18 cellular contexts compared by ENCODE assay signal in genomic region chr6:157867981-157868380, GRCh38. TPM values are rescaled to one million over a fixed set of nuclear protein-coding genes. Genes with fewer than 3 reads are reported as not detected.
DNase-seq lines count a peak whose midpoint lies in the region; ATAC-seq, FAIRE-seq and TF ChIP-seq lines count a peak whose summit lies in the region.
"Had no signal": no experiment of that assay in that cellular context is flagged by ENCODE, and none has a peak within 500 bp of the region (broad histone marks: within the 10 kb centered on the region; RNA-seq: fewer than 3 reads in every experiment).

No MANE protein-coding gene starts in this region.

- peak overlapping the region; percentile 39 for H3K4me2 ChIP-seq in GM23248 (ENCODE audit: unreplicated experiment)
- no peak overlapping the region for H3K4me2 ChIP-seq in HepG2 (ENCODE audit: low read depth, low read length)
- H3K4me2 ChIP-seq: PC-9 had no signal

- intact Hi-C loops in A673 (cut with micrococcal nuclease; ENCODE audit: unreplicated experiment) (no loop called here), HepG2 (cut with micrococcal nuclease; ENCODE audit: unreplicated experiment) (no loop called here)
- intact Hi-C loops in CD4-positive, alpha-beta memory T cell (cut with micrococcal nuclease) = no loop called here

- POLR2A ChIA-PET in A673 (lab: Charles Lee; ENCODE audit: low non-redundant PET) (interaction anchor here (0.5 kb wide), 1 partner anchor 35 kb away, joined by 3 read pairs; no protein-coding TSS in a partner anchor), HepG2 (lab: Yijun Ruan, JAX) (no interaction called here)
- POLR2A ChIA-PET in CD4-positive, alpha-beta memory T cell (lab: Charles Lee; ENCODE audit: partially characterized antibody) = interaction anchor here (0.8 kb wide), 1 partner anchor 9 kb away, joined by 3 read pairs; no protein-coding TSS in a partner anchor

- BruUV-seq in A673 (replicated peaks; lab: Mats Ljungman, UMichigan) (no TSS peak), HepG2 (replicated peaks; lab: Mats Ljungman, UMichigan) (no TSS peak)

- ATAC-seq in HG03045 (IDR thresholded peaks at IDR 0.05; ENCODE audit: unreplicated experiment) (no peak), HepG2 (no peak), GM19397 (IDR thresholded peaks at IDR 0.05; ENCODE audit: unreplicated experiment) (no peak)
- ATAC-seq: Right ventricle myocardium inferior had no signal

- no peak for TF ChIP-seq POLR2A in HepG2 (IDR thresholded peaks at IDR 0.05; ENCODE audit: insufficient read depth in 1 of 2, low read depth in 2 of 2, low read length in 2 of 2)

- H3K4me3 Mint-ChIP-seq in CD4-positive, alpha-beta memory T cell = no peak overlapping the region
- H3K4me3 Mint-ChIP-seq: H9, IgD-negative memory B cell had no signal

- no peak for TF ChIP-seq CTCF in A673 (conservative IDR thresholded peaks at IDR 0.05; ENCODE audit: low read depth, low read length)
- no peak for TF ChIP-seq CTCF in WERI-Rb-1 (IDR thresholded peaks at IDR 0.05; ENCODE audit: low read depth, low read length)
- no peak for TF ChIP-seq CTCF in HepG2 (CRISPR knock-in tag; IDR thresholded peaks at IDR 0.05)

- H3K9me2 ChIP-seq in GM23248 (ENCODE audit: insufficient read depth) = no peaks in the 10 kb centered on the region

- no peak overlapping the region for H2AFZ ChIP-seq in GM23248
- H2AFZ ChIP-seq in HepG2 (ENCODE audit: low read length) = no peak overlapping the region
- H2AFZ ChIP-seq: PC-9 had no signal

- H3K9ac ChIP-seq in GM23248 (peak overlapping the region; percentile 31), HepG2 (ENCODE audit: insufficient read depth, low read depth, low read length) (no peak overlapping the region)

- peaks cover under 1 to 6% of the 10 kb centered on the region in 2 donors for H3K36me3 Mint-ChIP-seq in CD4-positive, alpha-beta memory T cell

- DNase-seq in A673 (ENCODE audit: low spot score) = no peak
- peak; percentile 45 for DNase-seq in GM23248
- no peak for DNase-seq in WERI-Rb-1
- DNase-seq in fibroblast of gingiva (ENCODE audit: low read depth) = peak; percentile 36
- DNase-seq in HepG2 (ENCODE audit: low spot score) = no peak
- no peak for DNase-seq in CD4-positive, alpha-beta memory T cell
- DNase-seq: AML-193, GF-D8, H9, NCI-H1436, NCI-H2081, NCI-H226, NCI-H526, PC-9 had no signal

- H3K27me3 ChIP-seq in A673 (replicated peaks; ENCODE audit: insufficient read depth, low read depth, low read length, poor library complexity) = no peaks in the 10 kb centered on the region
- no peaks in the 10 kb centered on the region for H3K27me3 ChIP-seq in GM23248 (replicated peaks; ENCODE audit: insufficient read depth)
- H3K27me3 ChIP-seq in WERI-Rb-1 (ENCODE audit: insufficient read depth, low read depth, severe bottlenecking) = no peaks in the 10 kb centered on the region
- H3K27me3 ChIP-seq in HepG2 (ENCODE audit: control insufficient read depth in 1 of 2, insufficient read depth in 2 of 2, low read length in 2 of 2) = no peaks in the 10 kb centered on the region
- H3K27me3 ChIP-seq in CD4-positive, alpha-beta memory T cell (ENCODE audit: insufficient read depth, low read length) = no peaks in the 10 kb centered on the region

- H4K20me1 ChIP-seq in GM23248 (ENCODE audit: insufficient read depth) = 0 out of 2 replicates have a peak, but pooled peaks cover 15% of the 10 kb centered on the region
- H4K20me1 ChIP-seq in HepG2 (ENCODE audit: insufficient read depth, low read length) = peaks cover 6% of the 10 kb centered on the region; the same call in 1 of the 2 replicates

- in situ Hi-C loops in GM23248 (cut with MboI) (no loop called here), HepG2 (cut with HindIII; ENCODE audit: extremely low pct_ligation_motif_present, low pct_unique_long_range_greater_than_20kb) (no loop called here)

- H3K4me3 ChIP-seq in A673 (ENCODE audit: low read depth, low read length, poor library complexity, severe bottlenecking) (no peak overlapping the region), GM23248 (no peak overlapping the region), WERI-Rb-1 (ENCODE audit: low read depth, low read length) (no peak overlapping the region), HepG2 (replicated peaks in 1 of 3; ENCODE audit: insufficient read depth in 1 of 3, low read depth in 2 of 3, low read length in 3 of 3) (no peak overlapping the region)
- no peak overlapping the region for H3K4me3 ChIP-seq in CD4-positive, alpha-beta memory T cell (ENCODE audit: low read length in 2 of 2)
- H3K4me3 ChIP-seq: PC-9 had no signal

- H3K4me1 Mint-ChIP-seq in CD4-positive, alpha-beta memory T cell = peaks cover 9 to 20% (median 16%) of the 10 kb centered on the region in 4 donors

- CTCF ChIA-PET in A673 (lab: Charles Lee) = no interaction called here
- CTCF ChIA-PET in HepG2 (lab: Yijun Ruan, JAX; ENCODE audit: low intra/inter-chr PET ratio, low total read pairs) = no interaction called here
- CTCF ChIA-PET in CD4-positive, alpha-beta memory T cell (lab: Charles Lee; ENCODE audit: partially characterized antibody) = interaction anchor here (1.3 to 2.6 kb wide), 2 partner anchors 112 to 114 kb away, joined by 3 to 16 read pairs; no protein-coding TSS in a partner anchor

- no peak for TF ChIP-seq RAD21 in HepG2 (CRISPR knock-in tag; IDR thresholded peaks at IDR 0.05)

- peaks cover 100% of the 10 kb centered on the region for H3K79me2 ChIP-seq in GM23248 (ENCODE audit: insufficient read depth)
- peaks cover 23% of the 10 kb centered on the region for H3K79me2 ChIP-seq in HepG2 (ENCODE audit: insufficient read depth, low read length)

- H3K27ac Mint-ChIP-seq in CD4-positive, alpha-beta memory T cell = peak overlapping the region in 2 of 7 donors; percentile 34 to 76

- peaks cover 11% of the 10 kb centered on the region for H3K4me1 ChIP-seq in A673 (ENCODE audit: insufficient read depth, low read length, poor library complexity, severe bottlenecking)
- H3K4me1 ChIP-seq in GM23248 (ENCODE audit: insufficient read depth) = peaks cover 38% of the 10 kb centered on the region
- H3K4me1 ChIP-seq in HepG2 (ENCODE audit: insufficient read depth, low read length) = peaks cover 3% of the 10 kb centered on the region; the same call in 1 of the 2 replicates
- H3K4me1 ChIP-seq in CD4-positive, alpha-beta memory T cell (ENCODE audit: insufficient read depth, low read length) = peaks cover 22% of the 10 kb centered on the region

- H3K36me3 ChIP-seq in A673 (ENCODE audit: insufficient read depth, low read length, poor library complexity, severe bottlenecking) = peaks cover 3% of the 10 kb centered on the region
- peaks cover 9% of the 10 kb centered on the region for H3K36me3 ChIP-seq in GM23248 (ENCODE audit: low read depth)
- peaks cover 14% of the 10 kb centered on the region for H3K36me3 ChIP-seq in WERI-Rb-1
- peaks cover 17 to 33% of the 10 kb centered on the region in 2 experiments for H3K36me3 ChIP-seq in HepG2 (replicated peaks in 1 of 2; ENCODE audit: control insufficient read depth in 1 of 2, insufficient read depth in 2 of 2, low read length in 2 of 2)
- no peaks in the 10 kb centered on the region for H3K36me3 ChIP-seq in CD4-positive, alpha-beta memory T cell (ENCODE audit: insufficient read depth, low read length)

- H3F3A ChIP-seq in GM23248 (ENCODE audit: insufficient read depth) = peaks cover 36% of the 10 kb centered on the region

- H3K27ac ChIP-seq in A673 (ENCODE audit: low read depth, low read length, poor library complexity, severe bottlenecking) = peak overlapping the region; percentile 31
- H3K27ac ChIP-seq in GM23248 = peak overlapping the region; percentile 43
- peak overlapping the region; percentile 42 for H3K27ac ChIP-seq in WERI-Rb-1
- H3K27ac ChIP-seq in HepG2 (ENCODE audit: extremely low read length, insufficient read depth, low read length) = no peak overlapping the region
- no peak overlapping the region for H3K27ac ChIP-seq in CD4-positive, alpha-beta memory T cell (ENCODE audit: low read depth, low read length)

- H3K27me3 Mint-ChIP-seq in CD4-positive, alpha-beta memory T cell = peaks cover 0 to 1% of the 10 kb centered on the region in 2 donors
- H3K27me3 Mint-ChIP-seq: IgD-negative memory B cell had no signal

- TF ChIP-seq EP300 in HepG2 (IDR thresholded peaks at IDR 0.05; ENCODE audit: low read depth in 2 of 2, low read length in 2 of 2) = no peak
- no peak for TF ChIP-seq EP300 in HepG2 (CRISPR knock-in tag; IDR thresholded peaks at IDR 0.05; ENCODE audit: borderline replicate concordance)

- H3K9me3 Mint-ChIP-seq in CD4-positive, alpha-beta memory T cell = no peaks in the 10 kb centered on the region
- H3K9me3 Mint-ChIP-seq: H9, IgD-negative memory B cell had no signal

- H3K9me3 ChIP-seq in A673 (ENCODE audit: low read depth, low read length, poor library complexity, severe bottlenecking) = no peaks in the 10 kb centered on the region
- no peaks in the 10 kb centered on the region for H3K9me3 ChIP-seq in GM23248 (ENCODE audit: low read depth)
- no peaks in the 10 kb centered on the region for H3K9me3 ChIP-seq in WERI-Rb-1 (ENCODE audit: severe bottlenecking)
- H3K9me3 ChIP-seq in HepG2 (ENCODE audit: low read length) = no peaks in the 10 kb centered on the region
- no peaks in the 10 kb centered on the region for H3K9me3 ChIP-seq in CD4-positive, alpha-beta memory T cell (ENCODE audit: control insufficient read depth in 1 of 2, low read length in 2 of 2)

- FAIRE-seq in HepG2 (lab: Jason Lieb, UNC) = no peak

RNA-seq across cellular contexts. Expression of gene SNX9, which starts 44.9 kb away (rescaled TPM):
- total RNA-seq in A673 (2021) = 24.8 and 29.5 TPM in 2 replicates
- 77.8 and 89.6 TPM in 2 replicates for total RNA-seq in GM23248 (2014; rRNA removed; shearing (Covaris generic))
- 76.5 and 80.4 TPM in 2 replicates for polyA plus RNA-seq in GM23248 (2016; fragmentation: Nextera tagmentation; extraction: Ambion mirVana)
- total RNA-seq in HepG2 (2016; rRNA removed; fragmentation: Illumina TruSeq; extraction: Trizol) = 21.9 and 27.7 TPM in 2 replicates
- 3.3 and 3.5 TPM in 2 replicates for total RNA-seq in HepG2 (2016; cell fraction: cytosol; rRNA removed; fragmentation: Illumina TruSeq; extraction: Trizol; ENCODE audit: low read depth)
- 20.6 and 26.2 TPM in 2 replicates for total RNA-seq in HepG2 (2016; cell fraction: insoluble cytoplasmic fraction; rRNA removed; fragmentation: Illumina TruSeq; extraction: Trizol)
- total RNA-seq in HepG2 (2016; cell fraction: membrane; rRNA removed; fragmentation: Illumina TruSeq; extraction: Trizol) = 11.1 and 12.4 TPM in 2 replicates
- 15.6 and 15.7 TPM in 2 replicates for total RNA-seq in HepG2 (2016; cell fraction: nucleus; rRNA removed; fragmentation: Illumina TruSeq; extraction: Trizol)
- polyA plus RNA-seq in HepG2 (2011; rRNA removed) = 35.2 and 36.0 TPM in 2 replicates
- polyA plus RNA-seq in HepG2 (2011; cell fraction: cytosol; rRNA removed) = 25.8 and 32.1 TPM in 2 replicates
- polyA plus RNA-seq in HepG2 (2011; cell fraction: nucleus; rRNA removed) = 24.9 and 25.2 TPM in 2 replicates
- 29.4 and 32.2 TPM in 2 replicates for polyA plus RNA-seq in HepG2 (2012)
- polyA plus RNA-seq in HepG2 (2016; cell fraction: cytosol; fragmentation: Illumina TruSeq; extraction: Trizol; ENCODE audit: low read depth) = 2.4 and 2.5 TPM in 2 replicates
- 27.0 and 29.7 TPM in 2 replicates for polyA plus RNA-seq in HepG2 (2016; cell fraction: insoluble cytoplasmic fraction; fragmentation: Illumina TruSeq; extraction: Trizol; ENCODE audit: low read depth)
- polyA plus RNA-seq in HepG2 (2016; cell fraction: membrane; fragmentation: Illumina TruSeq; extraction: Trizol; ENCODE audit: low read depth) = 6.8 and 7.3 TPM in 2 replicates
- polyA plus RNA-seq in HepG2 (2016; cell fraction: nucleus; fragmentation: Illumina TruSeq; extraction: Trizol; ENCODE audit: insufficient read depth, low read depth) = 20.8 and 21.2 TPM in 2 replicates
- 17.0 and 19.8 TPM in 2 replicates for polyA minus RNA-seq in HepG2 (2011; rRNA and poly(A)+ RNA removed; ENCODE audit: low replicate concordance)
- 22.7 and 25.5 TPM in 2 replicates for polyA minus RNA-seq in HepG2 (2011; cell fraction: cytosol; rRNA and poly(A)+ RNA removed)
- 26.1 and 28.5 TPM in 2 replicates for polyA minus RNA-seq in HepG2 (2011; cell fraction: nucleus; rRNA and poly(A)+ RNA removed)
- total RNA-seq in CD4-positive, alpha-beta memory T cell = 10 to 100 TPM; 21.5 to 21.9 TPM
- 10 to 100 TPM; 12.9 to 19.4 TPM for polyA plus RNA-seq in CD4-positive, alpha-beta memory T cell

Comparison
In these comparisons a context has a peak if more than half of its experiments do, and no peak if none do; other contexts are left out.
1. DNase-seq: peak in GM23248 (single experiment) and fibroblast of gingiva (single experiment); none in A673 (single experiment), WERI-Rb-1 (single experiment), HepG2 (single experiment) and CD4-positive, alpha-beta memory T cell (0 of 5).
2. H3K27ac ChIP-seq: peak in A673 (single experiment), GM23248 (single experiment) and WERI-Rb-1 (single experiment); none in HepG2 (single experiment) and CD4-positive, alpha-beta memory T cell (single experiment).